ENCODE assay signal across 28 cellular contexts in the genomic region with DNA sequence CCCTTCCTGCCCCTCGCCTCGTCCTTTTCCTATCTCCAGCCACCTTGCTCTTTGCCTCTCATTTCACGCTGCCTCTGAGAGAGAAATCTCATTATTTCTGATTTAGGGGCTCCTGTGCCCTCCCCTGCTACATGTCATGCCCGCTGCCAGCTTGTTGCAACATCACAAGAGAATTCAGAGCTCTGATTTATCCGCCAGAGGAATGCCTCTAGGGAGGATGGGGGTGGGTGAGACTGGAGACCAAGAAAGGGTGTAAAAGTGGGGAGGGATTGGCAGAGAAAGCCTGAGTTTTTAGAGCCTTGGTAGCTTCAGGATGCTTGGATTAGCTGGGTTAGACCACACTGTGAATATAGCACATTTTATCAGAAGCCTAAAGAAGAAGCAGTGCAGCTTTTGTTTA.
A peak's percentile ranks its signal among the peaks of the same experiment; 100 is the strongest.
DNase-seq lines count a peak whose midpoint lies in the region; ATAC-seq, FAIRE-seq and TF ChIP-seq lines count a peak whose summit lies in the region.
"Had no signal": no experiment of that assay in that cellular context is flagged by ENCODE, and none has a peak within 500 bp of the region (broad histone marks: within the 10 kb centered on the region; RNA-seq: fewer than 3 reads in every experiment).

No MANE protein-coding gene starts in this region.

- H3K4me1 Mint-ChIP-seq in chondrocyte (ENCODE audit: low read depth): peaks cover 15% of the 10 kb centered on the region
- H3K4me1 Mint-ChIP-seq in activated naive CD4-positive, alpha-beta T cell treated with anti-CD3 and anti-CD28 coated beads for 36 hours (ENCODE audit: low read depth): no peaks in the 10 kb centered on the region
- H3K4me1 Mint-ChIP-seq: activated CD4-positive, alpha-beta memory T cell treated with anti-CD3 and anti-CD28 coated beads, Interleukin-2, amount 10 ng/mL, durations not matched to agents 7 days and 5 days; activated T-helper 17 cell treated with anti-CD3 and anti-CD28 coated beads, Interleukin-2, amount 50 U/mL, for 72 hours; central memory CD8-positive, alpha-beta T cell; natural killer cell had no signal

- H3K4me3 ChIP-seq in MG63: no peak overlapping the region
- H3K4me3 ChIP-seq: lower lobe of right lung, ovary, right lobe of liver, testis had no signal

- DNase-seq in EH (ENCODE audit: low read depth) (peak; percentile 39), MG63 (peak; percentile 3), chondrocyte (ENCODE audit: low spot score) (no peak), retina (peak; percentile 35), D721Med (ENCODE audit: insufficient read length, low spot score) (no peak)
- no peak for DNase-seq in activated naive CD4-positive, alpha-beta T cell treated with anti-CD3 and anti-CD28 coated beads for 36 hours
- no peak for DNase-seq in activated naive CD4-positive, alpha-beta T cell (lab: John Stamatoyannopoulos, UW)
- DNase-seq: activated CD4-positive, alpha-beta memory T cell treated with anti-CD3 and anti-CD28 coated beads, Interleukin-2, amount 10 ng/mL, durations not matched to agents 7 days and 5 days; activated CD4-positive, CD25-positive, alpha-beta regulatory T cell treated with anti-CD3 and anti-CD28 coated beads, Interleukin-2, amount 50 U/mL, for 72 hours; activated CD8-positive, alpha-beta memory T cell treated with anti-CD3 and anti-CD28 coated beads, Interleukin-2, amount 50 U/mL, for 48 hours; anterior cingulate cortex; Caco-2; DND-41; lower lobe of right lung; natural killer cell; NCI-H1105; NCI-H1930; NCI-H82; ovary; right lobe of liver; stimulated activated naive CD4-positive, alpha-beta T cell treated with Interleukin-2 at 50 U/mL for 16 hours; testis had no signal

- H3K27ac Mint-ChIP-seq in chondrocyte (ENCODE audit: unreplicated experiment): peak overlapping the region; percentile 2
- no peak overlapping the region for H3K27ac Mint-ChIP-seq in activated naive CD4-positive, alpha-beta T cell treated with anti-CD3 and anti-CD28 coated beads for 36 hours
- H3K27ac Mint-ChIP-seq: activated CD4-positive, alpha-beta memory T cell treated with anti-CD3 and anti-CD28 coated beads, Interleukin-2, amount 10 ng/mL, durations not matched to agents 7 days and 5 days; activated naive CD4-positive, alpha-beta T cell treated with anti-CD3 and anti-CD28 coated beads, Interleukin-2, amount 50 U/mL, for 72 hours; activated T-helper 17 cell treated with anti-CD3 and anti-CD28 coated beads, Interleukin-2, amount 50 U/mL, for 72 hours; natural killer cell; T-helper 1 cell treated with Interleukin-12 subunit alpha and Interleukin-12 subunit beta and Interleukin-4 antibody, amounts not matched to agents 30 μg/mL and 1 μg/mL, for 36 hours had no signal

- intact Hi-C loops in activated naive CD4-positive, alpha-beta T cell treated with anti-CD3 and anti-CD28 coated beads for 36 hours (cut with micrococcal nuclease): no loop called here

- no peak for FAIRE-seq in D721Med (lab: Jason Lieb, UNC)
- FAIRE-seq: urothelium cell line had no signal

- TF ChIP-seq CTCF in chondrocyte (IDR thresholded peaks at IDR 0.05) (no peak), D721Med (IDR thresholded peaks at IDR 0.05; ENCODE audit: insufficient read depth, missing control alignments) (no peak)

- H3K36me3 ChIP-seq in MG63: no peaks in the 10 kb centered on the region
- H3K36me3 ChIP-seq: lower lobe of right lung, ovary, right lobe of liver had no signal

- H3K4me3 Mint-ChIP-seq in chondrocyte (ENCODE audit: unreplicated experiment): no peak overlapping the region
- no peak overlapping the region for H3K4me3 Mint-ChIP-seq in activated naive CD4-positive, alpha-beta T cell treated with anti-CD3 and anti-CD28 coated beads for 36 hours
- H3K4me3 Mint-ChIP-seq: activated CD4-positive, alpha-beta memory T cell treated with anti-CD3 and anti-CD28 coated beads, Interleukin-2, amount 10 ng/mL, durations not matched to agents 7 days and 5 days; activated T-helper 17 cell treated with anti-CD3 and anti-CD28 coated beads, Interleukin-2, amount 50 U/mL, for 72 hours; central memory CD8-positive, alpha-beta T cell; natural killer cell; T-helper 1 cell treated with Interleukin-12 subunit alpha and Interleukin-12 subunit beta and Interleukin-4 antibody, amounts not matched to agents 30 μg/mL and 1 μg/mL, for 36 hours had no signal

- no peaks in the 10 kb centered on the region for H3K9me3 Mint-ChIP-seq in chondrocyte (ENCODE audit: low read depth)
- H3K9me3 Mint-ChIP-seq in activated naive CD4-positive, alpha-beta T cell treated with anti-CD3 and anti-CD28 coated beads for 36 hours: no peaks in the 10 kb centered on the region
- H3K9me3 Mint-ChIP-seq: activated CD4-positive, alpha-beta memory T cell treated with anti-CD3 and anti-CD28 coated beads, Interleukin-2, amount 10 ng/mL, durations not matched to agents 7 days and 5 days; activated naive CD4-positive, alpha-beta T cell treated with anti-CD3 and anti-CD28 coated beads, Interleukin-2, amount 50 U/mL, for 72 hours; activated T-helper 17 cell treated with anti-CD3 and anti-CD28 coated beads, Interleukin-2, amount 50 U/mL, for 72 hours; central memory CD8-positive, alpha-beta T cell; T-helper 1 cell treated with Interleukin-12 subunit alpha and Interleukin-12 subunit beta and Interleukin-4 antibody, amounts not matched to agents 30 μg/mL and 1 μg/mL, for 36 hours had no signal

- H3K27me3 ChIP-seq in MG63: no peaks in the 10 kb centered on the region
- H3K27me3 ChIP-seq: ovary, right lobe of liver, testis had no signal

- H3K27me3 Mint-ChIP-seq in chondrocyte (ENCODE audit: low read depth): peaks cover 2% of the 10 kb centered on the region
- no peaks in the 10 kb centered on the region for H3K27me3 Mint-ChIP-seq in activated naive CD4-positive, alpha-beta T cell treated with anti-CD3 and anti-CD28 coated beads for 36 hours (ENCODE audit: low read depth)
- H3K27me3 Mint-ChIP-seq: activated CD4-positive, alpha-beta memory T cell treated with anti-CD3 and anti-CD28 coated beads, Interleukin-2, amount 10 ng/mL, durations not matched to agents 7 days and 5 days; central memory CD8-positive, alpha-beta T cell had no signal

- H3K9me3 ChIP-seq in MG63: no peaks in the 10 kb centered on the region
- H3K9me3 ChIP-seq: Caco-2, lower lobe of right lung, ovary, right lobe of liver, testis had no signal

- peaks cover 2% of the 10 kb centered on the region for H3K36me3 Mint-ChIP-seq in chondrocyte (ENCODE audit: low read depth)
- no peaks in the 10 kb centered on the region for H3K36me3 Mint-ChIP-seq in activated naive CD4-positive, alpha-beta T cell treated with anti-CD3 and anti-CD28 coated beads for 36 hours (ENCODE audit: low read depth)
- H3K36me3 Mint-ChIP-seq: activated naive CD4-positive, alpha-beta T cell treated with anti-CD3 and anti-CD28 coated beads, Interleukin-2, amount 50 U/mL, for 72 hours; natural killer cell had no signal

- no peak for ATAC-seq in HG03108 (IDR thresholded peaks at IDR 0.05; ENCODE audit: unreplicated experiment)
- ATAC-seq: activated naive CD4-positive, alpha-beta T cell treated with anti-CD3 and anti-CD28 coated beads, Interleukin-2, amount 50 U/mL, for 72 hours; activated T-helper 17 cell treated with anti-CD3 and anti-CD28 coated beads, Interleukin-2, amount 50 U/mL, for 72 hours; lower lobe of right lung; natural killer cell; right lobe of liver had no signal

- CTCF ChIA-PET in activated naive CD4-positive, alpha-beta T cell treated with anti-CD3 and anti-CD28 coated beads for 36 hours (lab: Charles Lee): no interaction called here

Comparison
In these comparisons a context has a peak if more than half of its experiments do, and no peak if none do; other contexts are left out.
1. DNase-seq: peak in EH (single experiment), MG63 (single experiment) and retina (single experiment); none in chondrocyte (single experiment), activated naive CD4-positive, alpha-beta T cell treated with anti-CD3 and anti-CD28 coated beads for 36 hours (single experiment), activated naive CD4-positive, alpha-beta T cell (0 of 4) and D721Med (single experiment).